Comparison of ENCODE assay signal across 9 cellular contexts in the genomic region with DNA sequence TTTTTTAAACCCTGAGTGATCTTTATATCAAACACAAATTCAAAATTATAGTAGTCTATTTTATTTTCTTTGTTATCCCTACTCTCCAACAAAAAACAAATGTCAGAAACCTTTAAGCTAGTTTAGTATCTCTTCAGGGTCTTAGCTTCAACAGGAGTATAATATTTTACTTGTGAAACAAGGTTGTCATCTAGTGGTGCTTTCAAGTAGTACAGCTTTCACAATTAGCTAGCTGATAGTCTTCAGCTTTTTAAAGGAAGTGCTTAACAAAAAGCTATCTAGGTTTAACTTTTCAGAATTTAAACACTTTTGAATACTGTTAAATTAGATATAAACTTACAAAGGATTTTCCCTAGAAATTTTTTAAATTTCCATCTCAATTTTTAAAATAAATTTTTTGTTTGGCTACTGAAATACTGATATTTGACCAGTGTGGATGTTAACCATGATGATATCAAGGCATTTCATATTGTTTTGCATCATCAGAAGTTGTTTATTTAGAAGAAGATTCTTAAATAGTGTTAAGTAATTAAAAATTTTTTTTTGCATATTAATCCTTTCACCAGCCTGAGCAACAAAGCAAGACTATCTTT. TPM values are rescaled to one million over a fixed set of nuclear protein-coding genes. Genes with fewer than 3 reads are reported as not detected.
DNase-seq lines count a peak whose midpoint lies in the region; ATAC-seq, FAIRE-seq and TF ChIP-seq lines count a peak whose summit lies in the region.
"Had no signal": no experiment of that assay in that cellular context is flagged by ENCODE, and none has a peak within 500 bp of the region (broad histone marks: within the 10 kb centered on the region; RNA-seq: fewer than 3 reads in every experiment).

No MANE protein-coding gene starts in this region.

- H3K4me1 ChIP-seq in kidney (ENCODE audit: control insufficient read depth in 1 of 2, insufficient read depth in 1 of 2, low read depth in 1 of 2, low read length in 2 of 2) (no peaks in the 10 kb centered on the region), suprapubic skin (no peaks in the 10 kb centered on the region)

- POLR2A ChIA-PET in MCF 10A (lab: Yijun Ruan, JAX): interaction anchor here (1.5 kb wide), 1 partner anchor 34 kb away, joined by 6 read pairs; a partner anchor contains a TSS

- H3K9me3 ChIP-seq in kidney (ENCODE audit: control insufficient read depth in 1 of 2, low read length in 2 of 2) (peaks cover 0 to 1% of the 10 kb centered on the region in 2 donors), suprapubic skin (no peaks in the 10 kb centered on the region)

- H3K27me3 Mint-ChIP-seq in MCF 10A (ENCODE audit: insufficient read depth, unreplicated experiment): no peaks in the 10 kb centered on the region
- H3K27me3 Mint-ChIP-seq: activated naive CD4-positive, alpha-beta T cell treated with anti-CD3 and anti-CD28 coated beads, Interleukin-2, amount 50 U/mL, for 24 hours had no signal

- H3K27ac Mint-ChIP-seq in MCF 10A (ENCODE audit: low read depth, unreplicated experiment): no peak overlapping the region
- H3K27ac Mint-ChIP-seq: activated naive CD4-positive, alpha-beta T cell treated with anti-CD3 and anti-CD28 coated beads, Interleukin-2, amount 50 U/mL, for 24 hours had no signal

- no peak overlapping the region for H3K4me3 Mint-ChIP-seq in MCF 10A (ENCODE audit: unreplicated experiment)
- H3K4me3 Mint-ChIP-seq: activated naive CD4-positive, alpha-beta T cell treated with anti-CD3 and anti-CD28 coated beads, Interleukin-2, amount 50 U/mL, for 24 hours had no signal

- TF ChIP-seq EP300 in suprapubic skin (IDR thresholded peaks at IDR 0.05): no peak

- intact Hi-C loops in MCF 10A (cut with micrococcal nuclease): loop anchor here (1.0 to 10.0 kb wide), 6 partner anchors 35 to 1039 kb away; a partner anchor contains a TSS
- intact Hi-C loops in kidney (cut with DNase I): no loop called here

- H3K36me3 ChIP-seq in kidney (ENCODE audit: control insufficient read depth in 1 of 2, insufficient read depth in 2 of 2, low read length in 2 of 2) (no peaks in the 10 kb centered on the region), suprapubic skin (no peaks in the 10 kb centered on the region)

- H3K36me3 Mint-ChIP-seq in MCF 10A (ENCODE audit: insufficient read depth, unreplicated experiment): no peaks in the 10 kb centered on the region

- no peak for TF ChIP-seq POLR2A in suprapubic skin (IDR thresholded peaks at IDR 0.05)

- BruUV-seq in MCF 10A (replicated peaks; lab: Mats Ljungman, UMichigan): no TSS peak

- DNase-seq in EL (peak; percentile 59), NCI-H69 (lab: John Stamatoyannopoulos, UW) (peak; percentile 82), MCF 10A (ENCODE audit: unreplicated experiment) (peak; percentile 55), kidney (no peak), suprapubic skin (ENCODE audit: low spot score in 2 of 2) (no peak), OCI-M2 (lab: John Stamatoyannopoulos, UW; ENCODE audit: unreplicated experiment) (no peak)

- H3K9me3 Mint-ChIP-seq in MCF 10A (ENCODE audit: unreplicated experiment): no peaks in the 10 kb centered on the region
- H3K9me3 Mint-ChIP-seq: activated naive CD4-positive, alpha-beta T cell treated with anti-CD3 and anti-CD28 coated beads, Interleukin-2, amount 50 U/mL, for 24 hours had no signal

- no peaks in the 10 kb centered on the region for H3K4me1 Mint-ChIP-seq in MCF 10A (ENCODE audit: insufficient read depth, unreplicated experiment)

- peak; percentile 98 for FAIRE-seq in kidney (lab: Jason Lieb, UNC)

- TF ChIP-seq CTCF in MCF 10A (IDR thresholded peaks at IDR 0.05; ENCODE audit: unreplicated experiment) (peak; percentile 82), kidney (IDR thresholded peaks at IDR 0.05; ENCODE audit: borderline replicate concordance, extremely low read depth, insufficient read depth) (peak; percentile 86), suprapubic skin (IDR thresholded peaks at IDR 0.05) (peak; percentile 67 to 86)

- no peaks in the 10 kb centered on the region for H3K27me3 ChIP-seq in suprapubic skin

- H3K4me3 ChIP-seq in kidney (ENCODE audit: low read length in 2 of 2) (no peak overlapping the region), suprapubic skin (no peak overlapping the region)

- CTCF ChIA-PET in MCF 10A (lab: Yijun Ruan, JAX): interaction anchor here (0.6 to 2.0 kb wide), 12 partner anchors 9 to 778 kb away, joined by 3 to 7 read pairs (median 4); a partner anchor contains a TSS

- no peak overlapping the region for H3K9ac ChIP-seq in kidney (ENCODE audit: low read length in 2 of 2)

- H3K27ac ChIP-seq in kidney (ENCODE audit: low read depth in 2 of 2, low read length in 2 of 2) (no peak overlapping the region), suprapubic skin (no peak overlapping the region)

- peak; percentile 64 for ATAC-seq in GM19455 (IDR thresholded peaks at IDR 0.05; ENCODE audit: unreplicated experiment)
- ATAC-seq in HG03442 (IDR thresholded peaks at IDR 0.05; ENCODE audit: unreplicated experiment): peak; percentile 67

RNA-seq across cellular contexts. Expression of a gene that starts 34.2 kb away (rescaled TPM):
- total RNA-seq in MCF 10A (2022) (13.6 and 21.4 TPM in 2 replicates), kidney (42.2 TPM), suprapubic skin (10 to 100 TPM; 17.6 to 42.6 (median 21.7) TPM)
- 14.9 TPM for polyA plus RNA-seq in kidney (ENCODE audit: insufficient read depth, low read depth, low replicate concordance)

Comparison
In these comparisons a context has a peak if more than half of its experiments do, and no peak if none do; other contexts are left out.
1. DNase-seq: peak in EL (single experiment), NCI-H69 (single experiment) and MCF 10A (single experiment); none in kidney (single experiment), suprapubic skin (0 of 2) and OCI-M2 (single experiment).
2. Peak in every context shown above with its lines, with median percentiles within 50 percentile points of each other: CTCF ChIP-seq.